8 cellular contexts compared by ENCODE assay signal in genomic region chr13:114226699-114227323, GRCh38. TPM values are rescaled to one million over a fixed set of nuclear protein-coding genes. Genes with fewer than 3 reads are reported as not detected.
DNase-seq lines count a peak whose midpoint lies in the region; ATAC-seq and TF ChIP-seq lines count a peak whose summit lies in the region.

No MANE protein-coding gene starts in this region.

- DNase-seq in AG09319 (ENCODE audit: extremely low read depth, low read depth) (peak; percentile 51), NCI-H510A treated with DMSO at 0.1 percent for 48 hours (lab: John Stamatoyannopoulos, UW) (peak; percentile 67), colonic mucosa (peak; percentile 87), lower leg skin (ENCODE audit: low spot score in 2 of 2) (peak; percentile 87 to 97)
- DNase-seq in activated CD4-positive, alpha-beta T cell treated with anti-CD3 and anti-CD28 coated beads, Interleukin-2, amount 10 ng/mL, durations not matched to agents 7 days and 5 days = peak; percentile 86
- DNase-seq in stimulated activated CD4-positive, alpha-beta T cell treated with anti-CD3 and anti-CD28 coated beads, TNF-alpha, amount 100 ng/mL, for 4 hours (ENCODE audit: low read depth in 3 of 3) = peak; percentile 66 to 79 (median 76)

- POLR2A ChIA-PET in activated CD4-positive, alpha-beta T cell treated with anti-CD3 and anti-CD28 coated beads, Interleukin-2, amount 10 ng/mL, durations not matched to agents 7 days and 5 days (lab: Charles Lee) = no interaction called here

- no peaks in the 10 kb centered on the region for H3K9me3 Mint-ChIP-seq in activated CD4-positive, alpha-beta T cell treated with anti-CD3 and anti-CD28 coated beads, Interleukin-2, amount 10 ng/mL, durations not matched to agents 7 days and 5 days

- peaks cover 46% of the 10 kb centered on the region for H3K4me1 Mint-ChIP-seq in activated CD4-positive, alpha-beta T cell treated with anti-CD3 and anti-CD28 coated beads, Interleukin-2, amount 10 ng/mL, durations not matched to agents 7 days and 5 days

- no peaks in the 10 kb centered on the region for H3K4me1 ChIP-seq in colonic mucosa

- no peaks in the 10 kb centered on the region for H3K36me3 Mint-ChIP-seq in activated CD4-positive, alpha-beta T cell treated with anti-CD3 and anti-CD28 coated beads, Interleukin-2, amount 10 ng/mL, durations not matched to agents 7 days and 5 days (ENCODE audit: low read depth)

- WGBS in lower leg skin, 2 donors = 5 to 8% methylated on average over 10 to 19 of the region's 19 CpGs

- no peak overlapping the region for H3K4me3 Mint-ChIP-seq in activated CD4-positive, alpha-beta T cell treated with anti-CD3 and anti-CD28 coated beads, Interleukin-2, amount 10 ng/mL, durations not matched to agents 7 days and 5 days

- H3K27ac ChIP-seq in colonic mucosa = no peak overlapping the region

- H3K27me3 ChIP-seq in colonic mucosa = no peaks in the 10 kb centered on the region

- H3K9ac ChIP-seq in colonic mucosa (ENCODE audit: low read depth in 2 of 2, low read length in 2 of 2) = no peak overlapping the region

- H3K27ac Mint-ChIP-seq in activated CD4-positive, alpha-beta T cell treated with anti-CD3 and anti-CD28 coated beads, Interleukin-2, amount 10 ng/mL, durations not matched to agents 7 days and 5 days = peak overlapping the region; percentile 84

- no peak for TF ChIP-seq POLR2A in lower leg skin (IDR thresholded peaks at IDR 0.05)

- H3K9me3 ChIP-seq in colonic mucosa = no peaks in the 10 kb centered on the region

- H3K4me3 ChIP-seq in colonic mucosa (no peak overlapping the region), lower leg skin (ENCODE audit: low read depth, poor library complexity, severe bottlenecking) (no peak overlapping the region)

- peak; percentile 82 for ATAC-seq in GM18867 (IDR thresholded peaks at IDR 0.05; ENCODE audit: unreplicated experiment)
- peak; percentile 82 for ATAC-seq in HG03354 (IDR thresholded peaks at IDR 0.05; ENCODE audit: poor library complexity, severe bottlenecking, unreplicated experiment)

- H3K27me3 Mint-ChIP-seq in activated CD4-positive, alpha-beta T cell treated with anti-CD3 and anti-CD28 coated beads, Interleukin-2, amount 10 ng/mL, durations not matched to agents 7 days and 5 days = peaks cover 6% of the 10 kb centered on the region

- H3K36me3 ChIP-seq in colonic mucosa = no peaks in the 10 kb centered on the region

- CTCF ChIA-PET in activated CD4-positive, alpha-beta T cell treated with anti-CD3 and anti-CD28 coated beads, Interleukin-2, amount 10 ng/mL, durations not matched to agents 7 days and 5 days (lab: Charles Lee) = interaction anchor here (0.7 to 1.1 kb wide), 4 partner anchors 78 to 408 kb away, joined by 3 read pairs; no protein-coding TSS in a partner anchor

- intact Hi-C loops in colonic mucosa (cut with DNase I) = loop anchor here (1.0 kb wide), 1 partner anchor 276 kb away; no protein-coding TSS in a partner anchor
- intact Hi-C loops in lower leg skin (cut with DNase I; ENCODE audit: low total_unique reads) = loop anchor here (2.0 kb wide), 1 partner anchor 276 kb away; no protein-coding TSS in a partner anchor

- TF ChIP-seq CTCF in AG09319 (IDR thresholded peaks at IDR 0.05; ENCODE audit: low read depth, low read length) = peak; percentile 92
- peak; percentile 87 for TF ChIP-seq CTCF in colonic mucosa (IDR thresholded peaks at IDR 0.05)
- TF ChIP-seq CTCF in lower leg skin (IDR thresholded peaks at IDR 0.05) = peak in 2 of 3 donors; percentile 75 to 76

RNA-seq across cellular contexts. Expression of gene CDC16, which starts 7.9 kb away (rescaled TPM):
- 10 to 100 TPM; 81.6 to 85.4 TPM for total RNA-seq in activated CD4-positive, alpha-beta T cell treated with anti-CD3 and anti-CD28 coated beads, Interleukin-2, amount 10 ng/mL, durations not matched to agents 7 days and 5 days
- total RNA-seq in colonic mucosa (10 to 100 TPM; 35.7 to 47.9 TPM), lower leg skin (10 to 100 TPM; 39.5 to 85.6 (median 41.4) TPM)

RNA-seq across cellular contexts. Expression of gene CFAP97D2, which starts 47.8 kb away (rescaled TPM):
- not detected for total RNA-seq in activated CD4-positive, alpha-beta T cell treated with anti-CD3 and anti-CD28 coated beads, Interleukin-2, amount 10 ng/mL, durations not matched to agents 7 days and 5 days
- total RNA-seq in colonic mucosa = not detected
- not detected for total RNA-seq in lower leg skin

RNA-seq across cellular contexts. Expression of gene UPF3A, which starts 54.6 kb away (rescaled TPM):
- 10 to 100 TPM; 55.1 to 62.1 TPM for total RNA-seq in activated CD4-positive, alpha-beta T cell treated with anti-CD3 and anti-CD28 coated beads, Interleukin-2, amount 10 ng/mL, durations not matched to agents 7 days and 5 days
- total RNA-seq in colonic mucosa (10 to 100 TPM; 22.1 to 29.7 TPM), lower leg skin (10 to 100 TPM; 20.5 to 33.4 (median 24.6) TPM)
